14 cellular contexts compared by ENCODE assay signal in genomic region chr13:102286326-102286725, GRCh38.
DNase-seq lines count a peak whose midpoint lies in the region; ATAC-seq and TF ChIP-seq lines count a peak whose summit lies in the region.
"Had no signal": no experiment of that assay in that cellular context is flagged by ENCODE, and none has a peak within 500 bp of the region (broad histone marks: within the 10 kb centered on the region; RNA-seq: fewer than 3 reads in every experiment).

No MANE protein-coding gene starts in this region.

- H3K36me3 ChIP-seq in SK-N-SH (replicated peaks in 1 of 2; ENCODE audit: control insufficient read depth in 1 of 2, insufficient read depth in 2 of 2, low read length in 1 of 2), result no peaks in the 10 kb centered on the region
- H3K36me3 ChIP-seq in upper lobe of right lung, result no peaks in the 10 kb centered on the region
- H3K36me3 ChIP-seq in effector memory CD4-positive, alpha-beta T cell (ENCODE audit: control insufficient read depth, insufficient read depth, low read length), result no peaks in the 10 kb centered on the region
- H3K36me3 ChIP-seq: colonic mucosa, gastroesophageal sphincter had no signal

- H3K9ac ChIP-seq in SK-N-SH, result no peak overlapping the region

- TF ChIP-seq RAD21 in SK-N-SH (IDR thresholded peaks at IDR 0.05; ENCODE audit: low read length), result no peak

- POLR2A ChIA-PET in SK-N-SH (lab: Yijun Ruan, JAX), result no interaction called here

- H3K4me1 ChIP-seq in SK-N-SH (ENCODE audit: control insufficient read depth in 1 of 2, insufficient read depth in 2 of 2, low read depth in 1 of 2, low read length in 1 of 2), result peaks cover 7 to 8% of the 10 kb centered on the region in 2 experiments; a peak in 3 of 4 replicates
- no peaks in the 10 kb centered on the region for H3K4me1 ChIP-seq in upper lobe of right lung
- no peaks in the 10 kb centered on the region for H3K4me1 ChIP-seq in effector memory CD4-positive, alpha-beta T cell (ENCODE audit: control insufficient read depth, insufficient read depth, low read length, poor library complexity, severe bottlenecking)
- H3K4me1 ChIP-seq: colonic mucosa, gastroesophageal sphincter had no signal

- no peak overlapping the region for H2AFZ ChIP-seq in SK-N-SH (ENCODE audit: low read depth)

- H3K27me3 ChIP-seq in SK-N-SH (ENCODE audit: insufficient read depth) (no peaks in the 10 kb centered on the region), upper lobe of right lung (no peaks in the 10 kb centered on the region)
- peaks cover 2% of the 10 kb centered on the region for H3K27me3 ChIP-seq in effector memory CD4-positive, alpha-beta T cell (replicated peaks; ENCODE audit: control insufficient read depth, insufficient read depth, low read length, poor library complexity, severe bottlenecking)
- H3K27me3 ChIP-seq: colonic mucosa, gastroesophageal sphincter had no signal

- CTCF ChIA-PET in SK-N-SH (lab: Yijun Ruan, JAX), result interaction anchor here (1.5 kb wide), 1 partner anchor 12 kb away, joined by 3 read pairs; no protein-coding TSS in a partner anchor

- ATAC-seq in SK-N-SH treated with all-trans-retinoic acid at 6 μM for 48 hours (peak; percentile 89), upper lobe of right lung (peak; percentile 54)
- ATAC-seq: gastroesophageal sphincter, Right ventricle myocardium inferior had no signal

- no peaks in the 10 kb centered on the region for H3K79me2 ChIP-seq in SK-N-SH (ENCODE audit: insufficient read depth)

- H3K9me2 ChIP-seq in SK-N-SH, result no peaks in the 10 kb centered on the region

- TF ChIP-seq CTCF in SK-N-SH (IDR thresholded peaks at IDR 0.05), result no peak
- no peak for TF ChIP-seq CTCF in upper lobe of right lung (IDR thresholded peaks at IDR 0.05)

- 26% methylated on average over 1 of the region's 1 CpG for WGBS in SK-N-SH (ENCODE audit: low lambda C conversion rate)

- no peak overlapping the region; the same call in 1 of the 2 replicates for H3K4me2 ChIP-seq in SK-N-SH

- no peak overlapping the region for H3K4me3 ChIP-seq in SK-N-SH (ENCODE audit: low read depth in 2 of 2, low read length in 1 of 2)
- no peak overlapping the region for H3K4me3 ChIP-seq in upper lobe of right lung
- no peak overlapping the region for H3K4me3 ChIP-seq in effector memory CD4-positive, alpha-beta T cell (ENCODE audit: insufficient read depth, low read depth, low read length, poor library complexity, severe bottlenecking)
- H3K4me3 ChIP-seq: colonic mucosa, gastroesophageal sphincter had no signal

- H3K9me3 ChIP-seq in SK-N-SH (no peaks in the 10 kb centered on the region), upper lobe of right lung (no peaks in the 10 kb centered on the region)
- H3K9me3 ChIP-seq in effector memory CD4-positive, alpha-beta T cell (ENCODE audit: control insufficient read depth, low read length), result no peaks in the 10 kb centered on the region
- H3K9me3 ChIP-seq: colonic mucosa, gastroesophageal sphincter had no signal

- H4K20me1 ChIP-seq in SK-N-SH (ENCODE audit: insufficient read depth), result no peaks in the 10 kb centered on the region

- H3K27ac ChIP-seq in SK-N-SH (ENCODE audit: low read depth in 2 of 2, low read length in 1 of 2), result peak overlapping the region in 1 of 2 experiments; percentile 47; a peak in 1 of 4 replicates
- H3K27ac ChIP-seq in upper lobe of right lung, result no peak overlapping the region
- no peak overlapping the region for H3K27ac ChIP-seq in effector memory CD4-positive, alpha-beta T cell (ENCODE audit: insufficient read depth, low read length, poor library complexity, severe bottlenecking)
- H3K27ac ChIP-seq: colonic mucosa, gastroesophageal sphincter had no signal

- no peak for DNase-seq in SK-N-SH
- DNase-seq in amniotic epithelial cell (ENCODE audit: low read depth), result peak; percentile 98
- DNase-seq in glomerular visceral epithelial cell (ENCODE audit: extremely low spot score), result peak; percentile 16
- no peak for DNase-seq in upper lobe of right lung
- no peak for DNase-seq in NCI-H524 treated with DMSO at 0.1 percent for 48 hours (lab: John Stamatoyannopoulos, UW)
- no peak for DNase-seq in effector memory CD4-positive, alpha-beta T cell
- no peak for DNase-seq in AML-193 (lab: John Stamatoyannopoulos, UW)
- DNase-seq: activated naive CD4-positive, alpha-beta T cell treated with anti-CD3 and anti-CD28 coated beads, Interleukin-2, amount 10 ng/mL, durations not matched to agents 7 days and 5 days; colonic mucosa; DMS153; NCI-H1092 had no signal

- H3F3A ChIP-seq in SK-N-SH (replicated peaks; ENCODE audit: insufficient read depth), result peaks cover 4% of the 10 kb centered on the region

- intact Hi-C loops in upper lobe of right lung (cut with DNase I), result no loop called here

- TF ChIP-seq EP300 in SK-N-SH (IDR thresholded peaks at IDR 0.05; ENCODE audit: borderline replicate concordance in 1 of 2, low read depth in 1 of 2, low read length in 1 of 2), result no peak

TF ChIP-seq in SK-N-SH treated with all-trans-retinoic acid at 6 μM for 48 hours, 23 proteins besides CTCF, POLR2A, EP300 and RAD21 (continues in another document):
- TF ChIP-seq POU6F1 (CRISPR knock-in tag; IDR thresholded peaks at IDR 0.05; ENCODE audit: borderline replicate concordance, low read depth) (no peak), ISL1 (CRISPR knock-in tag; IDR thresholded peaks at IDR 0.05) (peak; percentile 76), ZFP30 (CRISPR knock-in tag; IDR thresholded peaks at IDR 0.05) (no peak), TCF4 (CRISPR knock-in tag; IDR thresholded peaks at IDR 0.05; ENCODE audit: borderline replicate concordance) (no peak)

TF ChIP-seq in SK-N-SH, 30 proteins besides CTCF, POLR2A, EP300 and RAD21 (continues in another document):
- TF ChIP-seq PBX3 (IDR thresholded peaks at IDR 0.05) (no peak), SMC3 (IDR thresholded peaks at IDR 0.05; ENCODE audit: low read depth, low read length) (no peak), USF1 (IDR thresholded peaks at IDR 0.05; ENCODE audit: borderline replicate concordance, low read depth) (no peak), MAX (IDR thresholded peaks at IDR 0.05; ENCODE audit: low read depth) (no peak), POLR2AphosphoS5 (IDR thresholded peaks at IDR 0.05; ENCODE audit: low read depth, low read length) (no peak), GATA2 (CRISPR knock-in tag; IDR thresholded peaks at IDR 0.05) (no peak), MEF2A (IDR thresholded peaks at IDR 0.05; ENCODE audit: borderline replicate concordance, low read depth) (no peak), RCOR1 (IDR thresholded peaks at IDR 0.05; ENCODE audit: low read length) (no peak), TCF12 (IDR thresholded peaks at IDR 0.05) (no peak), MXI1 (IDR thresholded peaks at IDR 0.05; ENCODE audit: low read depth, low read length) (no peak), USF2 (IDR thresholded peaks at IDR 0.05; ENCODE audit: borderline replicate concordance, low read depth, low read length) (no peak), SIN3A (IDR thresholded peaks at IDR 0.05; ENCODE audit: borderline replicate concordance, low read depth, low read length) (no peak), FOSL2 (IDR thresholded peaks at IDR 0.05; ENCODE audit: borderline replicate concordance, low read depth) (no peak), YY1 (IDR thresholded peaks at IDR 0.05; ENCODE audit: low read depth) (no peak), FOXM1 (IDR thresholded peaks at IDR 0.05; ENCODE audit: low read depth) (no peak)

Comparison
In these comparisons a context has a peak if more than half of its experiments do, and no peak if none do; other contexts are left out.
1. DNase-seq: peak in amniotic epithelial cell (single experiment) and glomerular visceral epithelial cell (single experiment); none in SK-N-SH (single experiment), upper lobe of right lung (single experiment), NCI-H524 treated with DMSO at 0.1 percent for 48 hours (single experiment), effector memory CD4-positive, alpha-beta T cell (0 of 3) and AML-193 (0 of 2).